In genomic region chr7:27124096-27124978, GRCh38 we compare ENCODE assay signal across 1 cellular context.
TF ChIP-seq lines count a peak whose summit lies in the region.

No MANE protein-coding gene starts in this region.

TF ChIP-seq in H1, 55 proteins besides CTCF, POLR2A, EP300 and RAD21:
- TF ChIP-seq EZH2 (IDR thresholded peaks at IDR 0.05; ENCODE audit: low read depth, low read length, severe bottlenecking) (peak; percentile 82), MAX (IDR thresholded peaks at IDR 0.05) (no peak), RNF2 (IDR thresholded peaks at IDR 0.05; ENCODE audit: borderline replicate concordance, low read depth, low read length, missing control alignments, poor library complexity, severe bottlenecking) (peak; percentile 86), SUZ12 (IDR thresholded peaks at IDR 0.05; ENCODE audit: low read length) (peak; percentile 76), TCF12 (IDR thresholded peaks at IDR 0.05; ENCODE audit: low read depth, low read length) (no peak), CBX8 (IDR thresholded peaks at IDR 0.05; ENCODE audit: borderline replicate concordance, low read depth, low read length) (peak; percentile 97; the same call in 1 of the 2 replicates)
